Comparison of ENCODE assay signal across 16 cellular contexts in the genomic region with DNA sequence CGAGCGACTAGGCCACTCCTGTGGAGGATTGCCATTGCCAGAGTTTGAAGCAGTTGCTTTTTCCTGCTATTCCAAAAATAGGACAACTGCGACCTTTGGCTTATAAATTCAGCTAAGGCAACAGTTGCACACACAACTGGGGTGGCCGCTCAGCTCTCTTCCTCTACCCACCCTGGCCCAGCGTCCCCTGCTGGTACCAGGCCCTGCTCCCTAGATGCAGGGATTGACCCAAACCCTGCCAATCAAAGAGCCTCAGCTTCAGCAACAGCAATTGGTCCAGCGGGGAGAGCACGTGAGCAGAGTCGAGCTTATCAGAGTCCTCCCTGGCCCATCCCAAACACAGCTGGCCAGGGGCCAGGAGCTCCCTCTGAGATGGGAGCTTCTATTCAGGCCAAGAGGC. TPM values are rescaled to one million over a fixed set of nuclear protein-coding genes. Genes with fewer than 3 reads are reported as not detected.
A peak's percentile ranks its signal among the peaks of the same experiment; 100 is the strongest.
DNase-seq lines count a peak whose midpoint lies in the region; ATAC-seq, FAIRE-seq and TF ChIP-seq lines count a peak whose summit lies in the region.
"Had no signal": no experiment of that assay in that cellular context is flagged by ENCODE, and none has a peak within 500 bp of the region (broad histone marks: within the 10 kb centered on the region; RNA-seq: fewer than 3 reads in every experiment).

No MANE protein-coding gene starts in this region.

- TF ChIP-seq POLR2A in erythroblast (IDR thresholded peaks at IDR 0.05; ENCODE audit: low read length) = no peak

- no peaks in the 10 kb centered on the region for H3K36me3 Mint-ChIP-seq in nephron (ENCODE audit: low read depth)
- H3K36me3 Mint-ChIP-seq in activated naive CD8-positive, alpha-beta T cell treated with anti-CD3 and anti-CD28 coated beads for 36 hours = no peaks in the 10 kb centered on the region
- H3K36me3 Mint-ChIP-seq: activated naive CD8-positive, alpha-beta T cell treated with anti-CD3 and anti-CD28 coated beads, Interleukin-2, amount 10 ng/mL, durations not matched to agents 7 days and 5 days; IgD-negative memory B cell had no signal

- DNase-seq in D721Med (ENCODE audit: insufficient read length, low spot score) (no peak), HuH-7 (ENCODE audit: low spot score) (peak; percentile 71), erythroblast (lab: John Stamatoyannopoulos, UW) (peak; percentile 78 to 81), KG1 (lab: John Stamatoyannopoulos, UW) (no peak)
- no peak for DNase-seq in activated naive CD8-positive, alpha-beta T cell treated with anti-CD3 and anti-CD28 coated beads for 36 hours
- DNase-seq: activated CD4-positive, alpha-beta T cell treated with anti-CD3 and anti-CD28 coated beads, Interleukin-2, amount 10 ng/mL, durations not matched to agents 24 days and 14 days; activated naive CD8-positive, alpha-beta T cell treated with anti-CD3 and anti-CD28 coated beads, Interleukin-2, amount 10 ng/mL, durations not matched to agents 7 days and 5 days; dorsolateral prefrontal cortex; glutamatergic neuron; midbrain; NCI-H446 treated with DMSO at 0.1 percent for 48 hours had no signal

- H3K27me3 Mint-ChIP-seq in nephron (ENCODE audit: low read depth) = peaks cover 5% of the 10 kb centered on the region
- no peaks in the 10 kb centered on the region for H3K27me3 Mint-ChIP-seq in activated naive CD8-positive, alpha-beta T cell treated with anti-CD3 and anti-CD28 coated beads for 36 hours

- H3K9me3 Mint-ChIP-seq in nephron = no peaks in the 10 kb centered on the region
- H3K9me3 Mint-ChIP-seq in activated naive CD8-positive, alpha-beta T cell treated with anti-CD3 and anti-CD28 coated beads for 36 hours = no peaks in the 10 kb centered on the region
- H3K9me3 Mint-ChIP-seq: activated CD4-positive, alpha-beta T cell treated with anti-CD3 and anti-CD28 coated beads, Interleukin-2, amount 10 ng/mL, durations not matched to agents 24 days and 14 days; IgD-negative memory B cell had no signal

- TF ChIP-seq CTCF in D721Med (IDR thresholded peaks at IDR 0.05; ENCODE audit: insufficient read depth, missing control alignments) (peak; percentile 2), nephron (IDR thresholded peaks at IDR 0.05; ENCODE audit: unreplicated experiment in 3 of 3) (peak in 1 of 3 experiments; percentile 18)

- peak overlapping the region; percentile 84 to 91 (median 87) for H3K27ac Mint-ChIP-seq in nephron
- no peak overlapping the region for H3K27ac Mint-ChIP-seq in activated naive CD8-positive, alpha-beta T cell treated with anti-CD3 and anti-CD28 coated beads for 36 hours
- H3K27ac Mint-ChIP-seq: activated CD4-positive, alpha-beta T cell treated with anti-CD3 and anti-CD28 coated beads, Interleukin-2, amount 10 ng/mL, durations not matched to agents 24 days and 14 days; activated naive CD8-positive, alpha-beta T cell treated with anti-CD3 and anti-CD28 coated beads, Interleukin-2, amount 10 ng/mL, durations not matched to agents 7 days and 5 days; IgD-negative memory B cell had no signal

- no peak for ATAC-seq in GM19328 (IDR thresholded peaks at IDR 0.05; ENCODE audit: unreplicated experiment)

- peaks cover 20% of the 10 kb centered on the region for H3K4me1 Mint-ChIP-seq in nephron
- H3K4me1 Mint-ChIP-seq in activated naive CD8-positive, alpha-beta T cell treated with anti-CD3 and anti-CD28 coated beads for 36 hours = no peaks in the 10 kb centered on the region
- H3K4me1 Mint-ChIP-seq: activated CD4-positive, alpha-beta T cell treated with anti-CD3 and anti-CD28 coated beads, Interleukin-2, amount 10 ng/mL, durations not matched to agents 24 days and 14 days; activated naive CD8-positive, alpha-beta T cell treated with anti-CD3 and anti-CD28 coated beads, Interleukin-2, amount 10 ng/mL, durations not matched to agents 7 days and 5 days had no signal

- no peak for FAIRE-seq in D721Med (lab: Jason Lieb, UNC)
- FAIRE-seq: urothelium cell line had no signal

- H3K4me3 Mint-ChIP-seq in nephron = peak overlapping the region in 1 of 3 experiments; percentile 26
- H3K4me3 Mint-ChIP-seq in activated naive CD8-positive, alpha-beta T cell treated with anti-CD3 and anti-CD28 coated beads for 36 hours = no peak overlapping the region
- H3K4me3 Mint-ChIP-seq: activated CD4-positive, alpha-beta T cell treated with anti-CD3 and anti-CD28 coated beads, Interleukin-2, amount 10 ng/mL, durations not matched to agents 24 days and 14 days; activated naive CD8-positive, alpha-beta T cell treated with anti-CD3 and anti-CD28 coated beads, Interleukin-2, amount 10 ng/mL, durations not matched to agents 7 days and 5 days had no signal

RNA-seq across cellular contexts. Expression of gene CABP2, which starts 22.0 kb away (rescaled TPM):
- not detected for total RNA-seq in activated naive CD8-positive, alpha-beta T cell treated with anti-CD3 and anti-CD28 coated beads for 36 hours
- total RNA-seq: activated CD4-positive, alpha-beta T cell treated with anti-CD3 and anti-CD28 coated beads, Interleukin-2, amount 10 ng/mL, durations not matched to agents 24 days and 14 days; activated naive CD8-positive, alpha-beta T cell treated with anti-CD3 and anti-CD28 coated beads, Interleukin-2, amount 10 ng/mL, durations not matched to agents 7 days and 5 days; Daoy; dorsolateral prefrontal cortex had no signal

RNA-seq across cellular contexts. Expression of gene CDK2AP2, which starts 37.3 kb away (rescaled TPM):
- total RNA-seq in activated naive CD8-positive, alpha-beta T cell treated with anti-CD3 and anti-CD28 coated beads for 36 hours = 10 to 100 TPM; 49.7 to 50.5 TPM

RNA-seq across cellular contexts. Expression of gene GSTP1, which starts 38.3 kb away (rescaled TPM):
- total RNA-seq in activated naive CD8-positive, alpha-beta T cell treated with anti-CD3 and anti-CD28 coated beads for 36 hours = 100 to 1,000 TPM; 452 to 465 TPM

RNA-seq across cellular contexts. Expression of gene PITPNM1, which starts 40.1 kb away (rescaled TPM):
- 10 to 100 TPM; 52.7 to 56.4 TPM for total RNA-seq in activated naive CD8-positive, alpha-beta T cell treated with anti-CD3 and anti-CD28 coated beads for 36 hours

Comparison
In these comparisons a context has a peak if more than half of its experiments do, and no peak if none do; other contexts are left out.
1. DNase-seq: peak in HuH-7 (single experiment) and erythroblast (2 of 2); none in D721Med (single experiment), activated naive CD8-positive, alpha-beta T cell treated with anti-CD3 and anti-CD28 coated beads for 36 hours (single experiment) and KG1 (single experiment).